Comparison of ENCODE assay signal across 2 cellular contexts in the genomic region with DNA sequence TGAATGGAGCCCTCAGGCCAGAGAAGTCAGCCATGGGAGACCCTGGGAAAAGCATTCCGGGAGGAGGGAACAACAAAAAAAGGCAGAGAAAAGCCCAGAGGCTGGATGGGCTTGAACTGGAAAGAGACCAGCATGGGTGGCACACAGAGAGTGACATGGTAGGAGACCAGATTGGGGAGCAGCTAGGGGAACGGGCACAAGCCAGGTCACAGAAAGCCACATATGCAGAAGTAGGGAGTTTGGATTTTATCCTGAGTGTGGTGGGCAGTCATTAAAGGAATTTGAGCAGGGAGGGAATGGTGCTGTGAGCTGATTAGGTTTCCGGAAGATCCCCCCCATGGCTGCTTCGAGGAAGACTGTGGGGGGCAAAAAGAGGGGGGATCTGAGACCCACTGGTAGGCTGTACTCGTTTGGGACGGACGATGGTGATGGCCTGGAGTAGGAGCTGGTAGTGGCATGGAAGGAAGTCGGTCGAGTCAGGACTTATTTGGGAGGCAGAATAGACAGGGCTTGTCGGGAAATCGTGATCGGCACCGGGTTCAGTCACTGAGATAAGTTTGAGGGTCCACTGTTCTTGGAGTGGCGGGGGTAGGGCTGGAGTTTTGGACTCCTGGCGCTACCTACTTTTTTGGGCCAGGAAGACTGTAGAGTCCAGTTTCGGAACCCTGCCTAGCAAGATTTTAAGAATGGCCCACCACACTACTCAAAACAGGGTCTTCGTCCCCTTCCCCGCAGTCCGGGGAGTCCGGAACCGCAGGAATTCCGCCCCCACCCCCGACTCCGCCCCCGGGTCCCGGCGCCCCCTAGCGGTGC.
TF ChIP-seq lines count a peak whose summit lies in the region.

No MANE protein-coding gene starts in this region.

TF ChIP-seq in SK-N-SH, 30 proteins besides CTCF, POLR2A, EP300 and RAD21 (continued from another document):
- TF ChIP-seq EZH2phosphoT487 (IDR thresholded peaks at IDR 0.05; ENCODE audit: borderline replicate concordance, low read depth) (no peak), SMC3 (IDR thresholded peaks at IDR 0.05; ENCODE audit: low read depth, low read length) (no peak), TEAD4 (IDR thresholded peaks at IDR 0.05; ENCODE audit: borderline replicate concordance, insufficient read depth) (no peak), NRF1 (IDR thresholded peaks at IDR 0.05; ENCODE audit: low read depth, low read length) (no peak)
- TF ChIP-seq, protein P1, sequence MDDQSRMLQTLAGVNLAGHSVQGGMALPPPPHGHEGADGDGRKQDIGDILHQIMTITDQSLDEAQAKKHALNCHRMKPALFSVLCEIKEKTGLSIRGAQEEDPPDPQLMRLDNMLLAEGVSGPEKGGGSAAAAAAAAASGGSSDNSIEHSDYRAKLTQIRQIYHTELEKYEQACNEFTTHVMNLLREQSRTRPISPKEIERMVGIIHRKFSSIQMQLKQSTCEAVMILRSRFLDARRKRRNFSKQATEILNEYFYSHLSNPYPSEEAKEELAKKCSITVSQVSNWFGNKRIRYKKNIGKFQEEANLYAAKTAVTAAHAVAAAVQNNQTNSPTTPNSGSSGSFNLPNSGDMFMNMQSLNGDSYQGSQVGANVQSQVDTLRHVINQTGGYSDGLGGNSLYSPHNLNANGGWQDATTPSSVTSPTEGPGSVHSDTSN (IDR thresholded peaks at IDR 0.05) = no peak
- TF ChIP-seq, protein P2, sequence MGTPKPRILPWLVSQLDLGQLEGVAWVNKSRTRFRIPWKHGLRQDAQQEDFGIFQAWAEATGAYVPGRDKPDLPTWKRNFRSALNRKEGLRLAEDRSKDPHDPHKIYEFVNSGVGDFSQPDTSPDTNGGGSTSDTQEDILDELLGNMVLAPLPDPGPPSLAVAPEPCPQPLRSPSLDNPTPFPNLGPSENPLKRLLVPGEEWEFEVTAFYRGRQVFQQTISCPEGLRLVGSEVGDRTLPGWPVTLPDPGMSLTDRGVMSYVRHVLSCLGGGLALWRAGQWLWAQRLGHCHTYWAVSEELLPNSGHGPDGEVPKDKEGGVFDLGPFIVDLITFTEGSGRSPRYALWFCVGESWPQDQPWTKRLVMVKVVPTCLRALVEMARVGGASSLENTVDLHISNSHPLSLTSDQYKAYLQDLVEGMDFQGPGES (IDR thresholded peaks at IDR 0.05; ENCODE audit: low read depth, low read length) = no peak
- TF ChIP-seq, protein P3, sequence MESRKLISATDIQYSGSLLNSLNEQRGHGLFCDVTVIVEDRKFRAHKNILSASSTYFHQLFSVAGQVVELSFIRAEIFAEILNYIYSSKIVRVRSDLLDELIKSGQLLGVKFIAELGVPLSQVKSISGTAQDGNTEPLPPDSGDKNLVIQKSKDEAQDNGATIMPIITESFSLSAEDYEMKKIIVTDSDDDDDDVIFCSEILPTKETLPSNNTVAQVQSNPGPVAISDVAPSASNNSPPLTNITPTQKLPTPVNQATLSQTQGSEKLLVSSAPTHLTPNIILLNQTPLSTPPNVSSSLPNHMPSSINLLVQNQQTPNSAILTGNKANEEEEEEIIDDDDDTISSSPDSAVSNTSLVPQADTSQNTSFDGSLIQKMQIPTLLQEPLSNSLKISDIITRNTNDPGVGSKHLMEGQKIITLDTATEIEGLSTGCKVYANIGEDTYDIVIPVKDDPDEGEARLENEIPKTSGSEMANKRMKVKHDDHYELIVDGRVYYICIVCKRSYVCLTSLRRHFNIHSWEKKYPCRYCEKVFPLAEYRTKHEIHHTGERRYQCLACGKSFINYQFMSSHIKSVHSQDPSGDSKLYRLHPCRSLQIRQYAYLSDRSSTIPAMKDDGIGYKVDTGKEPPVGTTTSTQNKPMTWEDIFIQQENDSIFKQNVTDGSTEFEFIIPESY (IDR thresholded peaks at IDR 0.05; ENCODE audit: borderline replicate concordance, low read depth) = no peak
- TF ChIP-seq, protein P4, sequence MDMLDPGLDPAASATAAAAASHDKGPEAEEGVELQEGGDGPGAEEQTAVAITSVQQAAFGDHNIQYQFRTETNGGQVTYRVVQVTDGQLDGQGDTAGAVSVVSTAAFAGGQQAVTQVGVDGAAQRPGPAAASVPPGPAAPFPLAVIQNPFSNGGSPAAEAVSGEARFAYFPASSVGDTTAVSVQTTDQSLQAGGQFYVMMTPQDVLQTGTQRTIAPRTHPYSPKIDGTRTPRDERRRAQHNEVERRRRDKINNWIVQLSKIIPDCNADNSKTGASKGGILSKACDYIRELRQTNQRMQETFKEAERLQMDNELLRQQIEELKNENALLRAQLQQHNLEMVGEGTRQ (IDR thresholded peaks at IDR 0.05; ENCODE audit: borderline replicate concordance, low read depth, low read length) = no peak
- TF ChIP-seq, protein P5, sequence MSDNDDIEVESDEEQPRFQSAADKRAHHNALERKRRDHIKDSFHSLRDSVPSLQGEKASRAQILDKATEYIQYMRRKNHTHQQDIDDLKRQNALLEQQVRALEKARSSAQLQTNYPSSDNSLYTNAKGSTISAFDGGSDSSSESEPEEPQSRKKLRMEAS (IDR thresholded peaks at IDR 0.05; ENCODE audit: low read depth) = no peak

TF ChIP-seq in SK-N-SH treated with all-trans-retinoic acid at 6 μM for 48 hours, 23 proteins besides CTCF, POLR2A, EP300 and RAD21 (continued from another document):
- TF ChIP-seq, protein P6, sequence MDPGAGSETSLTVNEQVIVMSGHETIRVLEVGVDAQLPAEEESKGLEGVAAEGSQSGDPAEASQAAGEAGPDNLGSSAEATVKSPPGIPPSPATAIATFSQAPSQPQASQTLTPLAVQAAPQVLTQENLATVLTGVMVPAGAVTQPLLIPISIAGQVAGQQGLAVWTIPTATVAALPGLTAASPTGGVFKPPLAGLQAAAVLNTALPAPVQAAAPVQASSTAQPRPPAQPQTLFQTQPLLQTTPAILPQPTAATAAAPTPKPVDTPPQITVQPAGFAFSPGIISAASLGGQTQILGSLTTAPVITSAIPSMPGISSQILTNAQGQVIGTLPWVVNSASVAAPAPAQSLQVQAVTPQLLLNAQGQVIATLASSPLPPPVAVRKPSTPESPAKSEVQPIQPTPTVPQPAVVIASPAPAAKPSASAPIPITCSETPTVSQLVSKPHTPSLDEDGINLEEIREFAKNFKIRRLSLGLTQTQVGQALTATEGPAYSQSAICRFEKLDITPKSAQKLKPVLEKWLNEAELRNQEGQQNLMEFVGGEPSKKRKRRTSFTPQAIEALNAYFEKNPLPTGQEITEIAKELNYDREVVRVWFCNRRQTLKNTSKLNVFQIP (CRISPR knock-in tag; IDR thresholded peaks at IDR 0.05; ENCODE audit: borderline replicate concordance, low read depth) = no peak
- TF ChIP-seq ARNTL (CRISPR knock-in tag; IDR thresholded peaks at IDR 0.05; ENCODE audit: borderline replicate concordance, low read depth) (no peak), ZFP30 (CRISPR knock-in tag; IDR thresholded peaks at IDR 0.05) (no peak), TCF4 (CRISPR knock-in tag; IDR thresholded peaks at IDR 0.05; ENCODE audit: borderline replicate concordance) (no peak), SNAI2 (CRISPR knock-in tag; IDR thresholded peaks at IDR 0.05) (no peak), ESRRG (CRISPR knock-in tag; IDR thresholded peaks at IDR 0.05) (no peak), ZNF70 (CRISPR knock-in tag; IDR thresholded peaks at IDR 0.05) (no peak), BACH2 (CRISPR knock-in tag; IDR thresholded peaks at IDR 0.05; ENCODE audit: borderline replicate concordance) (no peak), ISL1 (CRISPR knock-in tag; IDR thresholded peaks at IDR 0.05) (no peak), ZC3H10 (CRISPR knock-in tag; IDR thresholded peaks at IDR 0.05) (no peak), ZFP3 (CRISPR knock-in tag; IDR thresholded peaks at IDR 0.05) (no peak), ZNF565 (CRISPR knock-in tag; conservative IDR thresholded peaks at IDR 0.05; ENCODE audit: low read depth) (no peak), OSR1 (CRISPR knock-in tag; IDR thresholded peaks at IDR 0.05) (no peak), TOX (CRISPR knock-in tag; IDR thresholded peaks at IDR 0.05; ENCODE audit: borderline replicate concordance) (no peak)
- TF ChIP-seq, protein P7, sequence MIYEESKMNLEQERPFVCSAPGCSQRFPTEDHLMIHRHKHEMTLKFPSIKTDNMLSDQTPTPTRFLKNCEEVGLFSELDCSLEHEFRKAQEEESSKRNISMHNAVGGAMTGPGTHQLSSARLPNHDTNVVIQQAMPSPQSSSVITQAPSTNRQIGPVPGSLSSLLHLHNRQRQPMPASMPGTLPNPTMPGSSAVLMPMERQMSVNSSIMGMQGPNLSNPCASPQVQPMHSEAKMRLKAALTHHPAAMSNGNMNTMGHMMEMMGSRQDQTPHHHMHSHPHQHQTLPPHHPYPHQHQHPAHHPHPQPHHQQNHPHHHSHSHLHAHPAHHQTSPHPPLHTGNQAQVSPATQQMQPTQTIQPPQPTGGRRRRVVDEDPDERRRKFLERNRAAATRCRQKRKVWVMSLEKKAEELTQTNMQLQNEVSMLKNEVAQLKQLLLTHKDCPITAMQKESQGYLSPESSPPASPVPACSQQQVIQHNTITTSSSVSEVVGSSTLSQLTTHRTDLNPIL (CRISPR knock-in tag; IDR thresholded peaks at IDR 0.05; ENCODE audit: low read depth) = no peak
- TF ChIP-seq, protein P8, sequence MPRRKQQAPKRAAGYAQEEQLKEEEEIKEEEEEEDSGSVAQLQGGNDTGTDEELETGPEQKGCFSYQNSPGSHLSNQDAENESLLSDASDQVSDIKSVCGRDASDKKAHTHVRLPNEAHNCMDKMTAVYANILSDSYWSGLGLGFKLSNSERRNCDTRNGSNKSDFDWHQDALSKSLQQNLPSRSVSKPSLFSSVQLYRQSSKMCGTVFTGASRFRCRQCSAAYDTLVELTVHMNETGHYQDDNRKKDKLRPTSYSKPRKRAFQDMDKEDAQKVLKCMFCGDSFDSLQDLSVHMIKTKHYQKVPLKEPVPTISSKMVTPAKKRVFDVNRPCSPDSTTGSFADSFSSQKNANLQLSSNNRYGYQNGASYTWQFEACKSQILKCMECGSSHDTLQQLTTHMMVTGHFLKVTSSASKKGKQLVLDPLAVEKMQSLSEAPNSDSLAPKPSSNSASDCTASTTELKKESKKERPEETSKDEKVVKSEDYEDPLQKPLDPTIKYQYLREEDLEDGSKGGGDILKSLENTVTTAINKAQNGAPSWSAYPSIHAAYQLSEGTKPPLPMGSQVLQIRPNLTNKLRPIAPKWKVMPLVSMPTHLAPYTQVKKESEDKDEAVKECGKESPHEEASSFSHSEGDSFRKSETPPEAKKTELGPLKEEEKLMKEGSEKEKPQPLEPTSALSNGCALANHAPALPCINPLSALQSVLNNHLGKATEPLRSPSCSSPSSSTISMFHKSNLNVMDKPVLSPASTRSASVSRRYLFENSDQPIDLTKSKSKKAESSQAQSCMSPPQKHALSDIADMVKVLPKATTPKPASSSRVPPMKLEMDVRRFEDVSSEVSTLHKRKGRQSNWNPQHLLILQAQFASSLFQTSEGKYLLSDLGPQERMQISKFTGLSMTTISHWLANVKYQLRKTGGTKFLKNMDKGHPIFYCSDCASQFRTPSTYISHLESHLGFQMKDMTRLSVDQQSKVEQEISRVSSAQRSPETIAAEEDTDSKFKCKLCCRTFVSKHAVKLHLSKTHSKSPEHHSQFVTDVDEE (CRISPR knock-in tag; IDR thresholded peaks at IDR 0.05) = no peak
- TF ChIP-seq, protein P9, sequence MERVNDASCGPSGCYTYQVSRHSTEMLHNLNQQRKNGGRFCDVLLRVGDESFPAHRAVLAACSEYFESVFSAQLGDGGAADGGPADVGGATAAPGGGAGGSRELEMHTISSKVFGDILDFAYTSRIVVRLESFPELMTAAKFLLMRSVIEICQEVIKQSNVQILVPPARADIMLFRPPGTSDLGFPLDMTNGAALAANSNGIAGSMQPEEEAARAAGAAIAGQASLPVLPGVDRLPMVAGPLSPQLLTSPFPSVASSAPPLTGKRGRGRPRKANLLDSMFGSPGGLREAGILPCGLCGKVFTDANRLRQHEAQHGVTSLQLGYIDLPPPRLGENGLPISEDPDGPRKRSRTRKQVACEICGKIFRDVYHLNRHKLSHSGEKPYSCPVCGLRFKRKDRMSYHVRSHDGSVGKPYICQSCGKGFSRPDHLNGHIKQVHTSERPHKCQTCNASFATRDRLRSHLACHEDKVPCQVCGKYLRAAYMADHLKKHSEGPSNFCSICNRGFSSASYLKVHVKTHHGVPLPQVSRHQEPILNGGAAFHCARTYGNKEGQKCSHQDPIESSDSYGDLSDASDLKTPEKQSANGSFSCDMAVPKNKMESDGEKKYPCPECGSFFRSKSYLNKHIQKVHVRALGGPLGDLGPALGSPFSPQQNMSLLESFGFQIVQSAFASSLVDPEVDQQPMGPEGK (CRISPR knock-in tag; IDR thresholded peaks at IDR 0.05; ENCODE audit: borderline replicate concordance) = no peak
- TF ChIP-seq, protein P10, sequence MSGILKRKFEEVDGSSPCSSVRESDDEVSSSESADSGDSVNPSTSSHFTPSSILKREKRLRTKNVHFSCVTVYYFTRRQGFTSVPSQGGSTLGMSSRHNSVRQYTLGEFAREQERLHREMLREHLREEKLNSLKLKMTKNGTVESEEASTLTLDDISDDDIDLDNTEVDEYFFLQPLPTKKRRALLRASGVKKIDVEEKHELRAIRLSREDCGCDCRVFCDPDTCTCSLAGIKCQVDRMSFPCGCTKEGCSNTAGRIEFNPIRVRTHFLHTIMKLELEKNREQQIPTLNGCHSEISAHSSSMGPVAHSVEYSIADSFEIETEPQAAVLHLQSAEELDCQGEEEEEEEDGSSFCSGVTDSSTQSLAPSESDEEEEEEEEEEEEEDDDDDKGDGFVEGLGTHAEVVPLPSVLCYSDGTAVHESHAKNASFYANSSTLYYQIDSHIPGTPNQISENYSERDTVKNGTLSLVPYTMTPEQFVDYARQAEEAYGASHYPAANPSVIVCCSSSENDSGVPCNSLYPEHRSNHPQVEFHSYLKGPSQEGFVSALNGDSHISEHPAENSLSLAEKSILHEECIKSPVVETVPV (CRISPR knock-in tag; IDR thresholded peaks at IDR 0.05) = no peak
